In genomic region chr17:46044286-46044928, GRCh38 we compare ENCODE assay signal across 9 cellular contexts. TPM values are rescaled to one million over a fixed set of nuclear protein-coding genes. Genes with fewer than 3 reads are reported as not detected.
DNase-seq lines count a peak whose midpoint lies in the region; ATAC-seq and TF ChIP-seq lines count a peak whose summit lies in the region.
"Had no signal": no experiment of that assay in that cellular context is flagged by ENCODE, and none has a peak within 500 bp of the region (broad histone marks: within the 10 kb centered on the region; RNA-seq: fewer than 3 reads in every experiment).

No MANE protein-coding gene starts in this region.

- peak; percentile 85 to 87 for ATAC-seq in left cardiac atrium
- no peak for ATAC-seq in HG03571 (IDR thresholded peaks at IDR 0.05; ENCODE audit: unreplicated experiment)
- no peak for ATAC-seq in HG03095 (IDR thresholded peaks at IDR 0.05; ENCODE audit: unreplicated experiment)

- TF ChIP-seq CTCF in LNCaP clone FGC (IDR thresholded peaks at IDR 0.05; ENCODE audit: control insufficient read depth, extremely low read depth, insufficient read depth), result peak; percentile 90
- TF ChIP-seq CTCF in RWPE1 (conservative IDR thresholded peaks at IDR 0.05; ENCODE audit: low read depth), result peak; percentile 84
- peak; percentile 74 to 98 (median 90) for TF ChIP-seq CTCF in adrenal gland (IDR thresholded peaks at IDR 0.05)
- peak; percentile 49 to 94 (median 92) for TF ChIP-seq CTCF in prostate gland (IDR thresholded peaks at IDR 0.05)

- POLR2A ChIA-PET in RWPE1 (lab: Yijun Ruan, JAX; ENCODE audit: low non-redundant PET), result no interaction called here

- no peak overlapping the region for H3K27ac ChIP-seq in RWPE1
- H3K27ac ChIP-seq in adrenal gland, result peak overlapping the region in 4 of 5 donors; percentile 19 to 68 (median 34)
- H3K27ac ChIP-seq in prostate gland, result peak overlapping the region in 1 of 2 donors; percentile 22

- intact Hi-C loops in adrenal gland (cut with DNase I), result loop anchor here in 1 of 2 donors (2.0 to 5.0 kb wide), 3 partner anchors 42 to 168 kb away; partner anchors contain the start of gene KANSL1
- intact Hi-C loops in left cardiac atrium (cut with DNase I), result loop anchor here (1.0 to 10.0 kb wide), 3 partner anchors 148 to 168 kb away; partner anchors contain the start of gene KANSL1 (in 1 of the 2)
- intact Hi-C loops in prostate gland (cut with DNase I), result no loop called here

- peaks cover 14 to 35% of the 10 kb centered on the region in 2 donors for H3K4me1 ChIP-seq in adrenal gland (replicated peaks in 1 of 2)
- peaks cover 3% of the 10 kb centered on the region for H3K4me1 ChIP-seq in prostate gland (replicated peaks)

- 36 to 40% (median 37%) methylated on average over 5 of the region's 5 CpGs for WGBS in adrenal gland, 4 donors
- WGBS in prostate gland, result 28% methylated on average over 5 of the region's 5 CpGs

- CTCF ChIA-PET in RWPE1 (lab: Yijun Ruan, JAX), result interaction anchor here (0.6 to 1.6 kb wide), 12 partner anchors 8 to 168 kb away, joined by 3 to 11 read pairs (median 4); partner anchors contain the start of gene KANSL1

- H3K4me3 ChIP-seq in LNCaP clone FGC (ENCODE audit: low read depth, low read length) (no peak overlapping the region), adrenal gland (no peak overlapping the region), prostate gland (no peak overlapping the region)

- H3K27me3 ChIP-seq in adrenal gland, result no peaks in the 10 kb centered on the region
- no peaks in the 10 kb centered on the region for H3K27me3 ChIP-seq in prostate gland (replicated peaks; ENCODE audit: insufficient read depth)

- H3K36me3 ChIP-seq in adrenal gland (replicated peaks in 1 of 2) (peaks cover 0 to 36% of the 10 kb centered on the region in 2 donors), prostate gland (peaks cover 0 to 4% of the 10 kb centered on the region in 2 donors)

- H3K9me3 ChIP-seq in adrenal gland (replicated peaks in 1 of 3) (no peaks in the 10 kb centered on the region), prostate gland (no peaks in the 10 kb centered on the region)

- DNase-seq in DMS79 (lab: John Stamatoyannopoulos, UW) (peak; percentile 38), LNCaP clone FGC (ENCODE audit: low read depth) (peak; percentile 94), RWPE1 (ENCODE audit: low spot score) (peak; percentile 46), adrenal gland (peak; percentile 79 to 94 (median 84)), left cardiac atrium (peak; percentile 74), prostate gland (ENCODE audit: low spot score) (peak; percentile 92)

- TF ChIP-seq POLR2A in adrenal gland (IDR thresholded peaks at IDR 0.05), result no peak
- TF ChIP-seq POLR2A in prostate gland (IDR thresholded peaks at IDR 0.05), result no peak

RNA-seq across cellular contexts. Expression of gene STH, which starts 45.4 kb away (rescaled TPM):
- total RNA-seq in adrenal gland (not detected), left cardiac atrium (not detected), prostate gland (not detected)
- polyA plus RNA-seq in adrenal gland, result not detected
- polyA plus RNA-seq: adipose tissue had no signal

Comparison
In these comparisons a context has a peak if more than half of its experiments do, and no peak if none do; other contexts are left out.
1. DNase-seq: peak in every context shown above with its lines; median percentile 94 in LNCaP clone FGC; 92 in prostate gland; 84 in adrenal gland; 74 in left cardiac atrium; 46 in RWPE1; 38 in DMS79.
2. ATAC-seq: peak in left cardiac atrium (2 of 2); none in HG03571 (single experiment) and HG03095 (single experiment).
3. Peak in every context shown above with its lines, with median percentiles within 50 percentile points of each other: CTCF ChIP-seq.